ENCODE assay signal across 22 cellular contexts in the genomic region with DNA sequence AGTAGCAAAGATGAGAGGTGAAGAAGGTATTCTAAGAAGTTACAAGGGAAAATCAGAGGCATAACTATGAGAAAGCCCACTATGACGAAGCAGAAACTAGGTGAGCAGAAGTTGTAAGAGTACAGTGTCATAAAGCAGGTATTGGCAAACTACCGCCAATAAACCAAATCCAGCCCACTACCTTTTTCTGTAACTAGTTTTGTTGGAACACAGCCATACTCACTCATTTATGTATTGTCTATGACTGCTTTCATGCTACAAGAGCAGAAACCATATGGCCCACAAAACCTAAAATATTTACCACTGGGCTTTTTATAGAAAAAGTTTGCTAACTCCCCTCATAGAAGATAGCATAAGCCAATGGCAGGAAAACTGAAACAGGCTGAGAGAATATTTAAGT.
DNase-seq lines count a peak whose midpoint lies in the region; ATAC-seq and TF ChIP-seq lines count a peak whose summit lies in the region.
"Had no signal": no experiment of that assay in that cellular context is flagged by ENCODE, and none has a peak within 500 bp of the region (broad histone marks: within the 10 kb centered on the region; RNA-seq: fewer than 3 reads in every experiment).

No MANE protein-coding gene starts in this region.

- no peak for TF ChIP-seq CTCF in neutrophil (IDR thresholded peaks at IDR 0.05)

- peaks cover 7 to 12% of the 10 kb centered on the region in 2 experiments for H3K4me1 ChIP-seq in neutrophil (ENCODE audit: control insufficient read depth in 1 of 2, insufficient read depth in 1 of 2, low read depth in 1 of 2, low read length in 1 of 2)
- H3K4me1 ChIP-seq: BLaER1 treated with 17β-estradiol and CSF1 and Interleukin-3, amounts not matched to agents 10 nM and 100 nM had no signal

- peak overlapping the region; percentile 47 for H3K27ac ChIP-seq in neutrophil
- H3K27ac ChIP-seq: 22Rv1; BLaER1 treated with 17β-estradiol and CSF1 and Interleukin-3, amounts not matched to agents 10 nM and 100 nM; tibial artery had no signal

- no peaks in the 10 kb centered on the region for H3K9me3 Mint-ChIP-seq in activated naive CD8-positive, alpha-beta T cell treated with anti-CD3 and anti-CD28 coated beads, Interleukin-2, amount 50 U/mL, for 24 hours
- H3K9me3 Mint-ChIP-seq: central memory CD8-positive, alpha-beta T cell; HFFc6 had no signal

- DNase-seq in activated CD4-positive, CD25-positive, alpha-beta regulatory T cell treated with anti-CD3 and anti-CD28 coated beads, Interleukin-2, amount 50 U/mL, for 72 hours = no peak
- no peak for DNase-seq in HuH-7 (ENCODE audit: low spot score)
- no peak for DNase-seq in activated naive CD8-positive, alpha-beta T cell treated with anti-CD3 and anti-CD28 coated beads, Interleukin-2, amount 50 U/mL, for 24 hours
- no peak for DNase-seq in cerebellar nuclear complex (lab: John Stamatoyannopoulos, UW)
- DNase-seq: activated T-cell treated with anti-CD3 and anti-CD28 coated beads, Interleukin-2, amount 50 U/mL, for 48 hours; amniotic stem cell; DMS 273 treated with DMSO at 0.1 percent for 48 hours; HFFc6; left colon; NCI-H446 treated with DMSO at 0.1 percent for 48 hours; nucleus accumbens; stimulated activated CD4-positive, alpha-beta T cell treated with anti-CD3 and anti-CD28 coated beads, Interleukin-4, amount 100 ng/mL, for 1 hour; stimulated activated CD8-positive, alpha-beta memory T cell treated with anti-CD3 and anti-CD28 coated beads, Interleukin-4, amount 100 ng/mL, for 48 hours; T1000; tibial artery had no signal

- peaks cover 30% of the 10 kb centered on the region for H3K36me3 Mint-ChIP-seq in activated naive CD8-positive, alpha-beta T cell treated with anti-CD3 and anti-CD28 coated beads, Interleukin-2, amount 50 U/mL, for 24 hours (ENCODE audit: low read depth)

- H3K4me3 ChIP-seq in neutrophil (ENCODE audit: low read depth in 1 of 2, low read length in 1 of 2) = no peak overlapping the region
- H3K4me3 ChIP-seq: BLaER1 treated with 17β-estradiol and CSF1 and Interleukin-3, amounts not matched to agents 10 nM and 100 nM; tibial artery had no signal

- no peaks in the 10 kb centered on the region for H3K27me3 Mint-ChIP-seq in activated naive CD8-positive, alpha-beta T cell treated with anti-CD3 and anti-CD28 coated beads, Interleukin-2, amount 50 U/mL, for 24 hours
- H3K27me3 Mint-ChIP-seq: central memory CD8-positive, alpha-beta T cell had no signal

- ATAC-seq in activated CD4-positive, CD25-positive, alpha-beta regulatory T cell treated with anti-CD3 and anti-CD28 coated beads, Interleukin-2, amount 50 U/mL, for 24 hours = peak; percentile 60 to 83
- ATAC-seq in HG02610 (IDR thresholded peaks at IDR 0.05; ENCODE audit: unreplicated experiment) (peak; percentile 96), HG03135 (IDR thresholded peaks at IDR 0.05; ENCODE audit: unreplicated experiment) (peak; percentile 64)
- no peak for ATAC-seq in activated naive CD8-positive, alpha-beta T cell treated with anti-CD3 and anti-CD28 coated beads, Interleukin-2, amount 50 U/mL, for 24 hours
- ATAC-seq: left colon had no signal

- H3K27ac Mint-ChIP-seq in activated naive CD8-positive, alpha-beta T cell treated with anti-CD3 and anti-CD28 coated beads, Interleukin-2, amount 50 U/mL, for 24 hours = no peak overlapping the region
- H3K27ac Mint-ChIP-seq: HFFc6 had no signal

- H3K9me3 ChIP-seq in neutrophil = no peaks in the 10 kb centered on the region
- H3K9me3 ChIP-seq: BLaER1 treated with 17β-estradiol and CSF1 and Interleukin-3, amounts not matched to agents 10 nM and 100 nM; tibial artery had no signal

- H3K4me1 Mint-ChIP-seq in activated naive CD8-positive, alpha-beta T cell treated with anti-CD3 and anti-CD28 coated beads, Interleukin-2, amount 50 U/mL, for 24 hours = peaks cover 3% of the 10 kb centered on the region

- peaks cover 31% of the 10 kb centered on the region for H3K36me3 ChIP-seq in neutrophil

- H3K4me3 Mint-ChIP-seq in activated naive CD8-positive, alpha-beta T cell treated with anti-CD3 and anti-CD28 coated beads, Interleukin-2, amount 50 U/mL, for 24 hours = no peak overlapping the region
- H3K4me3 Mint-ChIP-seq: central memory CD8-positive, alpha-beta T cell; HFFc6 had no signal

- no peaks in the 10 kb centered on the region for H3K27me3 ChIP-seq in neutrophil
- H3K27me3 ChIP-seq: tibial artery had no signal
